8 cellular contexts compared by ENCODE assay signal in genomic region chr3:136250226-136250861, GRCh38. TPM values are rescaled to one million over a fixed set of nuclear protein-coding genes. Genes with fewer than 3 reads are reported as not detected.
DNase-seq lines count a peak whose midpoint lies in the region; ATAC-seq and TF ChIP-seq lines count a peak whose summit lies in the region.

TSS of gene PCCB (plus strand) at chr3:136250340. CDS start at chr3:136250376, 36 bp downstream.

- H3K9me3 ChIP-seq in SK-N-MC (ENCODE audit: low read depth, low read length): no peaks in the 10 kb centered on the region

- TF ChIP-seq POLR2A in NB4 (IDR thresholded peaks at IDR 0.05; ENCODE audit: extremely low read depth, insufficient read length): peak; percentile 89

- H3K27ac ChIP-seq in SK-N-MC: peak within 1 kb of the TSS; percentile 84
- H3K27ac ChIP-seq in temporal lobe (ENCODE audit: low read depth, low read length): peak within 1 kb of the TSS; percentile 87

- peak; percentile 98 for ATAC-seq in HG02571 (IDR thresholded peaks at IDR 0.05; ENCODE audit: unreplicated experiment)

- peak; percentile 94 for DNase-seq in GM10248 (ENCODE audit: extremely low spot score)
- DNase-seq in NB4 (ENCODE audit: low read depth): peak; percentile 95
- DNase-seq in SK-N-MC (ENCODE audit: low read depth, low spot score): peak; percentile 71
- DNase-seq in activated naive CD4-positive, alpha-beta T cell treated with anti-CD3 and anti-CD28 coated beads, Interleukin-2, amount 50 U/mL, for 16 hours: peak; percentile 95
- peak; percentile 90 for DNase-seq in globus pallidus (ENCODE audit: low spot score)
- peak; percentile 89 for DNase-seq in occipital lobe (lab: John Stamatoyannopoulos, UW)

- TF ChIP-seq CTCF in GM10248 (IDR thresholded peaks at IDR 0.05; ENCODE audit: control extremely low read depth, extremely low read depth, low read depth, missing control alignments): peak; percentile 82
- peak; percentile 50 for TF ChIP-seq CTCF in NB4 (IDR thresholded peaks at IDR 0.05; ENCODE audit: low read depth, low read length)

- H3K4me3 ChIP-seq in NB4 (ENCODE audit: low read depth, low read length): peak within 1 kb of the TSS; percentile 93
- H3K4me3 ChIP-seq in SK-N-MC: peak within 1 kb of the TSS; percentile 93

- H3K9ac ChIP-seq in SK-N-MC (ENCODE audit: insufficient read length): peak within 1 kb of the TSS; percentile 92

- peaks cover 4% of the 10 kb centered on the region for H3K36me3 ChIP-seq in SK-N-MC (ENCODE audit: insufficient read depth, low read length)

- CTCF ChIA-PET in GM10248 (lab: Yijun Ruan, JAX): interaction anchor here (0.7 to 2.6 kb wide), 8 partner anchors 9 to 502 kb away, joined by 3 to 12 read pairs (median 6); partner anchors contain the start of gene STAG1

- POLR2A ChIA-PET in GM10248 (lab: Yijun Ruan, JAX): interaction anchor here (0.7 to 1.3 kb wide), 2 partner anchors 55 to 502 kb away, joined by 4 read pairs; partner anchors contain the start of gene STAG1

RNA-seq across cellular contexts. Expression of gene PCCB, which starts in this region (rescaled TPM):
- total RNA-seq in occipital lobe: 39.5 TPM
- 29.0 TPM for total RNA-seq in temporal lobe

Comparison
In these comparisons a context has a peak if more than half of its experiments do, and no peak if none do; other contexts are left out.
1. Peak in every context shown above with its lines: DNase-seq, ATAC-seq, H3K4me3 ChIP-seq and H3K27ac ChIP-seq.